ENCODE assay signal across 2 cellular contexts in genomic region chr11:3174387-3174786, GRCh38.
TF ChIP-seq lines count a peak whose summit lies in the region.

No MANE protein-coding gene starts in this region.

TF ChIP-seq in HepG2, 621 proteins besides CTCF, POLR2A, EP300 and RAD21:
- peak; percentile 97 for TF ChIP-seq CREB1 (IDR thresholded peaks at IDR 0.05)
- TF ChIP-seq CREB1 (CRISPR knock-in tag; IDR thresholded peaks at IDR 0.05): no peak
- TF ChIP-seq ZNF280B (CRISPR knock-in tag; IDR thresholded peaks at IDR 0.05; ENCODE audit: borderline replicate concordance): no peak
- no peak for TF ChIP-seq ZNF567 (CRISPR knock-in tag; IDR thresholded peaks at IDR 0.05; ENCODE audit: borderline replicate concordance)
- 0 out of 2 replicates have a peak, but pooled peaks have one; percentile 15 for TF ChIP-seq SOX6 (IDR thresholded peaks at IDR 0.05)
- no peak for TF ChIP-seq SOX6 (CRISPR knock-in tag; IDR thresholded peaks at IDR 0.05)
- TF ChIP-seq ZNF468 (CRISPR knock-in tag; IDR thresholded peaks at IDR 0.05): no peak
- peak; percentile 71; the same call in 1 of the 2 replicates for TF ChIP-seq ARNT (IDR thresholded peaks at IDR 0.05)
- TF ChIP-seq KMT2A (CRISPR knock-in tag; IDR thresholded peaks at IDR 0.05): no peak
- no peak for TF ChIP-seq EZH2 (conservative IDR thresholded peaks at IDR 0.05; ENCODE audit: low read depth, low read length)
- TF ChIP-seq PLRG1 (conservative IDR thresholded peaks at IDR 0.05): 0 out of 2 replicates have a peak, but pooled peaks have one; percentile 31
- peak; percentile 69 for TF ChIP-seq ATF7 (IDR thresholded peaks at IDR 0.05)
- no peak for TF ChIP-seq ATF7 (CRISPR knock-in tag; IDR thresholded peaks at IDR 0.05)
- peak; percentile 19; the same call in 1 of the 2 replicates for TF ChIP-seq LCORL (IDR thresholded peaks at IDR 0.05)
- TF ChIP-seq LCORL (CRISPR knock-in tag; IDR thresholded peaks at IDR 0.05): no peak
- TF ChIP-seq FOXP1 (IDR thresholded peaks at IDR 0.05): peak; percentile 39
- TF ChIP-seq FOXP1 (CRISPR knock-in tag; IDR thresholded peaks at IDR 0.05): no peak
- TF ChIP-seq ZNF317 (CRISPR knock-in tag; IDR thresholded peaks at IDR 0.05): no peak
- TF ChIP-seq ATM (IDR thresholded peaks at IDR 0.05; ENCODE audit: borderline replicate concordance): peak; percentile 22; the same call in 1 of the 2 replicates
- TF ChIP-seq TRIM22 (IDR thresholded peaks at IDR 0.05): 0 out of 2 replicates have a peak, but pooled peaks have one; percentile 9
- no peak for TF ChIP-seq FOXA3 (CRISPR knock-in tag; IDR thresholded peaks at IDR 0.05)

TF ChIP-seq in K562, 482 proteins besides CTCF, POLR2A, EP300 and RAD21:
- TF ChIP-seq HDAC1 (IDR thresholded peaks at IDR 0.05) (peak in 1 of 2 experiments; percentile 60; a peak in 2 of 4 replicates), CREB1 (IDR thresholded peaks at IDR 0.05) (no peak), CREB1 (CRISPR knock-in tag; IDR thresholded peaks at IDR 0.05) (0 out of 2 replicates have a peak, but pooled peaks have one; percentile 22), ATF1 (CRISPR knock-in tag; IDR thresholded peaks at IDR 0.05) (no peak), ATF1 (tag; IDR thresholded peaks at IDR 0.05) (peak; percentile 44; the same call in 1 of the 2 replicates), NCOR1 (IDR thresholded peaks at IDR 0.05) (peak; percentile 9; the same call in 1 of the 2 replicates), ZFPM2 (CRISPR knock-in tag; IDR thresholded peaks at IDR 0.05) (no peak), FUS (optimal IDR thresholded peaks at IDR 0.05; ENCODE audit: low read depth, low read length) (no peak), NFIC (IDR thresholded peaks at IDR 0.05) (0 out of 2 replicates have a peak, but pooled peaks have one; percentile 5), MEF2D (tag; conservative IDR thresholded peaks at IDR 0.05; ENCODE audit: low read depth) (no peak), CHD7 (IDR thresholded peaks at IDR 0.05; ENCODE audit: low read depth, low read length) (no peak)
